In genomic region chr11:58763120-58763490, GRCh38 we compare ENCODE assay signal across 11 cellular contexts. TPM values are rescaled to one million over a fixed set of nuclear protein-coding genes. Genes with fewer than 3 reads are reported as not detected.
"Had no signal": no experiment of that assay in that cellular context is flagged by ENCODE, and none has a peak within 500 bp of the region (broad histone marks: within the 10 kb centered on the region; RNA-seq: fewer than 3 reads in every experiment).

No MANE protein-coding gene starts in this region.

- H3K4me3 Mint-ChIP-seq: H9, IgD-negative memory B cell had no signal

- H3K27ac ChIP-seq: GM23248, KMS-11 had no signal

- DNase-seq: GM23248, GOT3, H9, HCEC 1CT, Karpas-422, KBM-7 had no signal

- H3K4me3 ChIP-seq: GM23248 had no signal

- H3K9ac ChIP-seq: GM23248, KMS-11 had no signal

- H3K4me2 ChIP-seq: KMS-11 had no signal

- H3K27ac Mint-ChIP-seq: H9, IgD-negative memory B cell had no signal

- H3K4me1 Mint-ChIP-seq: H9, IgD-negative memory B cell had no signal

- FAIRE-seq: HTR-8/SVneo had no signal

RNA-seq across cellular contexts. Expression of gene GLYAT, which starts 31.4 kb away (rescaled TPM):
- total RNA-seq: GM23248, H4, H9, HT-29 had no signal
- polyA plus RNA-seq: GM23248, IgD-negative memory B cell had no signal
